In the genomic region with DNA sequence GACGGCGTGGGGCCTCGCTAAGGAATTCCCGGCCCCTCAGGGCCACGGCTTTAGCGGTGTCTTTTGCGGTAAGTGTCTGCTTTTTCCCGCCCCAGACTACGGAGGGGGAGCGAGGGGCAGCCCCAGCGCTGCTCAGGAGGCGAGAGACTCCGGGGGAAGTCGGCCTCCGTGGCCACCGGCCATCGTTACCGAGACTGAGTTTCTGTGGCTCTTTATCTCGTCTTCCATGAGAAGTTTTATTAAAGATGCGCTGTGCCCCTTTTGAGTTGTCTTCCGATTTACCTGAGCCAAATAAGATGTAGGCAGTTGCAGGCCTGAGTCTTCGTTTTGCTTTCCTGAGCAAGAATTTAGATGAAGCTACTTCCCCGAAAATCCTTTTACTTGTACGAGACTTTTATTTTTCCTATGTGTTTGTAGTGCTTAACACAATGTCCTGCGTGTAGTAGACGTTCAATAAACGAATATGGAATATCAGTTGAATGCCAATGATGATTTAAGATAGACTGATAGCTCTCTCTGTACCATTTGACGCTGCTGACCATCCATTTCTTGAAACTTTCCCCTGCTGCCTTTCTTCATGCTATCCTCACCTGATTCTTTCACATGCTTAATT, we compare ENCODE assay signal across 1 cellular context.
TF ChIP-seq lines count a peak whose summit lies in the region.

No MANE protein-coding gene starts in this region.

TF ChIP-seq in HepG2, 621 proteins besides CTCF, POLR2A, EP300 and RAD21 (continued from another document and continues in another):
- TF ChIP-seq, protein P1, sequence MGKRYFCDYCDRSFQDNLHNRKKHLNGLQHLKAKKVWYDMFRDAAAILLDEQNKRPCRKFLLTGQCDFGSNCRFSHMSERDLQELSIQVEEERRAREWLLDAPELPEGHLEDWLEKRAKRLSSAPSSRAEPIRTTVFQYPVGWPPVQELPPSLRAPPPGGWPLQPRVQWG (CRISPR knock-in tag; IDR thresholded peaks at IDR 0.05; ENCODE audit: borderline replicate concordance, low read depth), result no peak
- TF ChIP-seq TCF12 (IDR thresholded peaks at IDR 0.05) (no peak), TCF12 (CRISPR knock-in tag; IDR thresholded peaks at IDR 0.05) (no peak; the same call in 1 of the 2 replicates), ZNF598 (CRISPR knock-in tag; IDR thresholded peaks at IDR 0.05; ENCODE audit: borderline replicate concordance) (peak; percentile 77; the same call in 1 of the 2 replicates), ZNF768 (CRISPR knock-in tag; IDR thresholded peaks at IDR 0.05) (peak; percentile 53; the same call in 1 of the 2 replicates), MED8 (CRISPR knock-in tag; IDR thresholded peaks at IDR 0.05; ENCODE audit: insufficient replicate concordance) (no peak), ZNF616 (CRISPR knock-in tag; IDR thresholded peaks at IDR 0.05; ENCODE audit: low read depth) (no peak), TEAD2 (CRISPR knock-in tag; IDR thresholded peaks at IDR 0.05) (no peak), ZNF775 (CRISPR knock-in tag; IDR thresholded peaks at IDR 0.05; ENCODE audit: borderline replicate concordance) (peak; percentile 3; the same call in 1 of the 2 replicates), ZNF12 (CRISPR knock-in tag; IDR thresholded peaks at IDR 0.05) (no peak; the same call in 1 of the 2 replicates), GATAD1 (CRISPR knock-in tag; IDR thresholded peaks at IDR 0.05) (no peak), CCDC6 (CRISPR knock-in tag; IDR thresholded peaks at IDR 0.05) (no peak), ZNF747 (CRISPR knock-in tag; IDR thresholded peaks at IDR 0.05; ENCODE audit: borderline replicate concordance) (no peak; the same call in 1 of the 2 replicates), CHCHD3 (CRISPR knock-in tag; IDR thresholded peaks at IDR 0.05) (no peak), KMT2B (CRISPR knock-in tag; IDR thresholded peaks at IDR 0.05) (no peak), ZNF773 (CRISPR knock-in tag; IDR thresholded peaks at IDR 0.05; ENCODE audit: borderline replicate concordance) (no peak), CBX2 (IDR thresholded peaks at IDR 0.05; ENCODE audit: low read depth, low read length) (no peak), CBX2 (CRISPR knock-in tag; IDR thresholded peaks at IDR 0.05; ENCODE audit: low read depth) (0 out of 2 replicates have a peak, but pooled peaks have one; percentile 58), NR2F2 (IDR thresholded peaks at IDR 0.05; ENCODE audit: borderline replicate concordance, low read depth) (no peak), MZF1 (CRISPR knock-in tag; IDR thresholded peaks at IDR 0.05; ENCODE audit: borderline replicate concordance) (no peak), HDAC1 (CRISPR knock-in tag; IDR thresholded peaks at IDR 0.05) (peak; percentile 6; the same call in 1 of the 2 replicates), RARG (CRISPR knock-in tag; IDR thresholded peaks at IDR 0.05; ENCODE audit: low read depth) (no peak), GATAD2A (CRISPR knock-in tag; IDR thresholded peaks at IDR 0.05) (no peak), ZNF670 (CRISPR knock-in tag; IDR thresholded peaks at IDR 0.05; ENCODE audit: borderline replicate concordance) (no peak), PHF5A (CRISPR knock-in tag; IDR thresholded peaks at IDR 0.05; ENCODE audit: low read depth, unreplicated experiment) (no peak), SRSF9 (IDR thresholded peaks at IDR 0.05; ENCODE audit: borderline replicate concordance, insufficient read depth, low read depth, low read length, poor library complexity, severe bottlenecking) (no peak), ZNF607 (CRISPR knock-in tag; IDR thresholded peaks at IDR 0.05; ENCODE audit: borderline replicate concordance) (no peak), ZNF224 (CRISPR knock-in tag; IDR thresholded peaks at IDR 0.05) (peak; percentile 99), FOXO1 (CRISPR knock-in tag; IDR thresholded peaks at IDR 0.05) (no peak), ZMYM4 (CRISPR knock-in tag; IDR thresholded peaks at IDR 0.05) (no peak), SP140L (CRISPR knock-in tag; IDR thresholded peaks at IDR 0.05; ENCODE audit: borderline replicate concordance) (no peak), ZNF569 (CRISPR knock-in tag; IDR thresholded peaks at IDR 0.05; ENCODE audit: borderline replicate concordance) (peak; percentile 70; the same call in 1 of the 2 replicates), AKAP8 (CRISPR knock-in tag; IDR thresholded peaks at IDR 0.05) (no peak), ZFYVE20 (CRISPR knock-in tag; IDR thresholded peaks at IDR 0.05; ENCODE audit: borderline replicate concordance, low read depth) (no peak), PHF21A (CRISPR knock-in tag; IDR thresholded peaks at IDR 0.05) (no peak), ZNF547 (CRISPR knock-in tag; IDR thresholded peaks at IDR 0.05) (no peak)
- TF ChIP-seq, protein P2, sequence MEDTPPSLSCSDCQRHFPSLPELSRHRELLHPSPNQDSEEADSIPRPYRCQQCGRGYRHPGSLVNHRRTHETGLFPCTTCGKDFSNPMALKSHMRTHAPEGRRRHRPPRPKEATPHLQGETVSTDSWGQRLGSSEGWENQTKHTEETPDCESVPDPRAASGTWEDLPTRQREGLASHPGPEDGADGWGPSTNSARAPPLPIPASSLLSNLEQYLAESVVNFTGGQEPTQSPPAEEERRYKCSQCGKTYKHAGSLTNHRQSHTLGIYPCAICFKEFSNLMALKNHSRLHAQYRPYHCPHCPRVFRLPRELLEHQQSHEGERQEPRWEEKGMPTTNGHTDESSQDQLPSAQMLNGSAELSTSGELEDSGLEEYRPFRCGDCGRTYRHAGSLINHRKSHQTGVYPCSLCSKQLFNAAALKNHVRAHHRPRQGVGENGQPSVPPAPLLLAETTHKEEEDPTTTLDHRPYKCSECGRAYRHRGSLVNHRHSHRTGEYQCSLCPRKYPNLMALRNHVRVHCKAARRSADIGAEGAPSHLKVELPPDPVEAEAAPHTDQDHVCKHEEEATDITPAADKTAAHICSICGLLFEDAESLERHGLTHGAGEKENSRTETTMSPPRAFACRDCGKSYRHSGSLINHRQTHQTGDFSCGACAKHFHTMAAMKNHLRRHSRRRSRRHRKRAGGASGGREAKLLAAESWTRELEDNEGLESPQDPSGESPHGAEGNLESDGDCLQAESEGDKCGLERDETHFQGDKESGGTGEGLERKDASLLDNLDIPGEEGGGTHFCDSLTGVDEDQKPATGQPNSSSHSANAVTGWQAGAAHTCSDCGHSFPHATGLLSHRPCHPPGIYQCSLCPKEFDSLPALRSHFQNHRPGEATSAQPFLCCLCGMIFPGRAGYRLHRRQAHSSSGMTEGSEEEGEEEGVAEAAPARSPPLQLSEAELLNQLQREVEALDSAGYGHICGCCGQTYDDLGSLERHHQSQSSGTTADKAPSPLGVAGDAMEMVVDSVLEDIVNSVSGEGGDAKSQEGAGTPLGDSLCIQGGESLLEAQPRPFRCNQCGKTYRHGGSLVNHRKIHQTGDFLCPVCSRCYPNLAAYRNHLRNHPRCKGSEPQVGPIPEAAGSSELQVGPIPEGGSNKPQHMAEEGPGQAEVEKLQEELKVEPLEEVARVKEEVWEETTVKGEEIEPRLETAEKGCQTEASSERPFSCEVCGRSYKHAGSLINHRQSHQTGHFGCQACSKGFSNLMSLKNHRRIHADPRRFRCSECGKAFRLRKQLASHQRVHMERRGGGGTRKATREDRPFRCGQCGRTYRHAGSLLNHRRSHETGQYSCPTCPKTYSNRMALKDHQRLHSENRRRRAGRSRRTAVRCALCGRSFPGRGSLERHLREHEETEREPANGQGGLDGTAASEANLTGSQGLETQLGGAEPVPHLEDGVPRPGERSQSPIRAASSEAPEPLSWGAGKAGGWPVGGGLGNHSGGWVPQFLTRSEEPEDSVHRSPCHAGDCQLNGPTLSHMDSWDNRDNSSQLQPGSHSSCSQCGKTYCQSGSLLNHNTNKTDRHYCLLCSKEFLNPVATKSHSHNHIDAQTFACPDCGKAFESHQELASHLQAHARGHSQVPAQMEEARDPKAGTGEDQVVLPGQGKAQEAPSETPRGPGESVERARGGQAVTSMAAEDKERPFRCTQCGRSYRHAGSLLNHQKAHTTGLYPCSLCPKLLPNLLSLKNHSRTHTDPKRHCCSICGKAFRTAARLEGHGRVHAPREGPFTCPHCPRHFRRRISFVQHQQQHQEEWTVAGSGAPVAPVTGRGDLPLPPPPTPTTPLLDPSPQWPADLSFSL (CRISPR knock-in tag; IDR thresholded peaks at IDR 0.05), result no peak
- TF ChIP-seq, protein P3, sequence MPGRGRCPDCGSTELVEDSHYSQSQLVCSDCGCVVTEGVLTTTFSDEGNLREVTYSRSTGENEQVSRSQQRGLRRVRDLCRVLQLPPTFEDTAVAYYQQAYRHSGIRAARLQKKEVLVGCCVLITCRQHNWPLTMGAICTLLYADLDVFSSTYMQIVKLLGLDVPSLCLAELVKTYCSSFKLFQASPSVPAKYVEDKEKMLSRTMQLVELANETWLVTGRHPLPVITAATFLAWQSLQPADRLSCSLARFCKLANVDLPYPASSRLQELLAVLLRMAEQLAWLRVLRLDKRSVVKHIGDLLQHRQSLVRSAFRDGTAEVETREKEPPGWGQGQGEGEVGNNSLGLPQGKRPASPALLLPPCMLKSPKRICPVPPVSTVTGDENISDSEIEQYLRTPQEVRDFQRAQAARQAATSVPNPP (CRISPR knock-in tag; IDR thresholded peaks at IDR 0.05), result no peak; the same call in 1 of the 2 replicates
- TF ChIP-seq, protein P4, sequence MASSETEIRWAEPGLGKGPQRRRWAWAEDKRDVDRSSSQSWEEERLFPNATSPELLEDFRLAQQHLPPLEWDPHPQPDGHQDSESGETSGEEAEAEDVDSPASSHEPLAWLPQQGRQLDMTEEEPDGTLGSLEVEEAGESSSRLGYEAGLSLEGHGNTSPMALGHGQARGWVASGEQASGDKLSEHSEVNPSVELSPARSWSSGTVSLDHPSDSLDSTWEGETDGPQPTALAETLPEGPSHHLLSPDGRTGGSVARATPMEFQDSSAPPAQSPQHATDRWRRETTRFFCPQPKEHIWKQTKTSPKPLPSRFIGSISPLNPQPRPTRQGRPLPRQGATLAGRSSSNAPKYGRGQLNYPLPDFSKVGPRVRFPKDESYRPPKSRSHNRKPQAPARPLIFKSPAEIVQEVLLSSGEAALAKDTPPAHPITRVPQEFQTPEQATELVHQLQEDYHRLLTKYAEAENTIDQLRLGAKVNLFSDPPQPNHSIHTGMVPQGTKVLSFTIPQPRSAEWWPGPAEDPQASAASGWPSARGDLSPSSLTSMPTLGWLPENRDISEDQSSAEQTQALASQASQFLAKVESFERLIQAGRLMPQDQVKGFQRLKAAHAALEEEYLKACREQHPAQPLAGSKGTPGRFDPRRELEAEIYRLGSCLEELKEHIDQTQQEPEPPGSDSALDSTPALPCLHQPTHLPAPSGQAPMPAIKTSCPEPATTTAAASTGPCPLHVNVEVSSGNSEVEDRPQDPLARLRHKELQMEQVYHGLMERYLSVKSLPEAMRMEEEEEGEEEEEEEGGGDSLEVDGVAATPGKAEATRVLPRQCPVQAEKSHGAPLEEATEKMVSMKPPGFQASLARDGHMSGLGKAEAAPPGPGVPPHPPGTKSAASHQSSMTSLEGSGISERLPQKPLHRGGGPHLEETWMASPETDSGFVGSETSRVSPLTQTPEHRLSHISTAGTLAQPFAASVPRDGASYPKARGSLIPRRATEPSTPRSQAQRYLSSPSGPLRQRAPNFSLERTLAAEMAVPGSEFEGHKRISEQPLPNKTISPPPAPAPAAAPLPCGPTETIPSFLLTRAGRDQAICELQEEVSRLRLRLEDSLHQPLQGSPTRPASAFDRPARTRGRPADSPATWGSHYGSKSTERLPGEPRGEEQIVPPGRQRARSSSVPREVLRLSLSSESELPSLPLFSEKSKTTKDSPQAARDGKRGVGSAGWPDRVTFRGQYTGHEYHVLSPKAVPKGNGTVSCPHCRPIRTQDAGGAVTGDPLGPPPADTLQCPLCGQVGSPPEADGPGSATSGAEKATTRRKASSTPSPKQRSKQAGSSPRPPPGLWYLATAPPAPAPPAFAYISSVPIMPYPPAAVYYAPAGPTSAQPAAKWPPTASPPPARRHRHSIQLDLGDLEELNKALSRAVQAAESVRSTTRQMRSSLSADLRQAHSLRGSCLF (CRISPR knock-in tag; IDR thresholded peaks at IDR 0.05; ENCODE audit: borderline replicate concordance), result 0 out of 2 replicates have a peak, but pooled peaks have one; percentile 8
- TF ChIP-seq, protein P5, sequence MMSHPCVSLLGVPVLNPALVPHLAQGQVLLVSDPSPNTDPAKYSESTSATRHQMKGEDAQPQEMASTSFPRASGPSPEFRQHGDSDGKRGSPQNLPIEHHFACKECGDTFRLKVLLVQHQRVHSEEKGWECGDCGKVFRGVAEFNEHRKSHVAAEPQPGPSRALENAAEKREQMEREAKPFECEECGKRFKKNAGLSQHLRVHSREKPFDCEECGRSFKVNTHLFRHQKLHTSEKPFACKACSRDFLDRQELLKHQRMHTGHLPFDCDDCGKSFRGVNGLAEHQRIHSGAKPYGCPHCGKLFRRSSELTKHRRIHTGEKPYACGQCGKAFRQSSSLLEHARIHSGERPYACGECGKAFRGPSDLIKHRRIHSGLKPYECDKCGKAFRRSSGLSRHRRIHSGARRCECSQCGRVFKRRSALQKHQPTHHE (CRISPR knock-in tag; IDR thresholded peaks at IDR 0.05; ENCODE audit: borderline replicate concordance), result no peak; the same call in 1 of the 2 replicates
- TF ChIP-seq, protein P6, sequence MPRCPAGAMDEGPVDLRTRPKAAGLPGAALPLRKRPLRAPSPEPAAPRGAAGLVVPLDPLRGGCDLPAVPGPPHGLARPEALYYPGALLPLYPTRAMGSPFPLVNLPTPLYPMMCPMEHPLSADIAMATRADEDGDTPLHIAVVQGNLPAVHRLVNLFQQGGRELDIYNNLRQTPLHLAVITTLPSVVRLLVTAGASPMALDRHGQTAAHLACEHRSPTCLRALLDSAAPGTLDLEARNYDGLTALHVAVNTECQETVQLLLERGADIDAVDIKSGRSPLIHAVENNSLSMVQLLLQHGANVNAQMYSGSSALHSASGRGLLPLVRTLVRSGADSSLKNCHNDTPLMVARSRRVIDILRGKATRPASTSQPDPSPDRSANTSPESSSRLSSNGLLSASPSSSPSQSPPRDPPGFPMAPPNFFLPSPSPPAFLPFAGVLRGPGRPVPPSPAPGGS (CRISPR knock-in tag; IDR thresholded peaks at IDR 0.05), result peak; percentile 85; the same call in 1 of the 2 replicates
- TF ChIP-seq, protein P7, sequence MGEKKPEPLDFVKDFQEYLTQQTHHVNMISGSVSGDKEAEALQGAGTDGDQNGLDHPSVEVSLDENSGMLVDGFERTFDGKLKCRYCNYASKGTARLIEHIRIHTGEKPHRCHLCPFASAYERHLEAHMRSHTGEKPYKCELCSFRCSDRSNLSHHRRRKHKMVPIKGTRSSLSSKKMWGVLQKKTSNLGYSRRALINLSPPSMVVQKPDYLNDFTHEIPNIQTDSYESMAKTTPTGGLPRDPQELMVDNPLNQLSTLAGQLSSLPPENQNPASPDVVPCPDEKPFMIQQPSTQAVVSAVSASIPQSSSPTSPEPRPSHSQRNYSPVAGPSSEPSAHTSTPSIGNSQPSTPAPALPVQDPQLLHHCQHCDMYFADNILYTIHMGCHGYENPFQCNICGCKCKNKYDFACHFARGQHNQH (CRISPR knock-in tag; IDR thresholded peaks at IDR 0.05), result no peak
- TF ChIP-seq, protein P8, sequence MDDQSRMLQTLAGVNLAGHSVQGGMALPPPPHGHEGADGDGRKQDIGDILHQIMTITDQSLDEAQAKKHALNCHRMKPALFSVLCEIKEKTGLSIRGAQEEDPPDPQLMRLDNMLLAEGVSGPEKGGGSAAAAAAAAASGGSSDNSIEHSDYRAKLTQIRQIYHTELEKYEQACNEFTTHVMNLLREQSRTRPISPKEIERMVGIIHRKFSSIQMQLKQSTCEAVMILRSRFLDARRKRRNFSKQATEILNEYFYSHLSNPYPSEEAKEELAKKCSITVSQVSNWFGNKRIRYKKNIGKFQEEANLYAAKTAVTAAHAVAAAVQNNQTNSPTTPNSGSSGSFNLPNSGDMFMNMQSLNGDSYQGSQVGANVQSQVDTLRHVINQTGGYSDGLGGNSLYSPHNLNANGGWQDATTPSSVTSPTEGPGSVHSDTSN (CRISPR knock-in tag; IDR thresholded peaks at IDR 0.05; ENCODE audit: borderline replicate concordance), result peak; percentile 82; the same call in 1 of the 2 replicates
- TF ChIP-seq, protein P9, sequence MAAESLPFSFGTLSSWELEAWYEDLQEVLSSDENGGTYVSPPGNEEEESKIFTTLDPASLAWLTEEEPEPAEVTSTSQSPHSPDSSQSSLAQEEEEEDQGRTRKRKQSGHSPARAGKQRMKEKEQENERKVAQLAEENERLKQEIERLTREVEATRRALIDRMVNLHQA (CRISPR knock-in tag; IDR thresholded peaks at IDR 0.05), result no peak
